ENCODE assay signal across 36 cellular contexts in genomic region chr2:120662746-120663145, GRCh38.
"Had no signal": no experiment of that assay in that cellular context is flagged by ENCODE, and none has a peak within 500 bp of the region (broad histone marks: within the 10 kb centered on the region; RNA-seq: fewer than 3 reads in every experiment).

No MANE protein-coding gene starts in this region.

- FAIRE-seq: bronchial epithelial cell, TTC549 had no signal

- H3K27me3 Mint-ChIP-seq: activated CD8-positive, alpha-beta memory T cell treated with anti-CD3 and anti-CD28 coated beads, Interleukin-2, amount 10 ng/mL, durations not matched to agents 7 days and 5 days had no signal

- H3K4me1 Mint-ChIP-seq: activated B cell treated with CpG ODN at 0.5 μM for 24 hours; activated CD4-positive, alpha-beta memory T cell treated with anti-CD3 and anti-CD28 coated beads, Interleukin-2, amount 10 ng/mL, durations not matched to agents 7 days and 5 days; activated CD4-positive, alpha-beta T cell treated with anti-CD3 and anti-CD28 coated beads, Interleukin-2, amount 10 ng/mL, durations not matched to agents 24 days and 14 days; activated CD8-positive, alpha-beta memory T cell treated with anti-CD3 and anti-CD28 coated beads, Interleukin-2, amount 10 ng/mL, durations not matched to agents 7 days and 5 days; activated naive CD4-positive, alpha-beta T cell treated with anti-CD3 and anti-CD28 coated beads, Interleukin-2, amount 10 ng/mL, durations not matched to agents 7 days and 5 days; activated naive CD4-positive, alpha-beta T cell treated with anti-CD3 and anti-CD28 coated beads, Interleukin-2, amount 50 U/mL, for 24 hours; activated naive CD8-positive, alpha-beta T cell treated with anti-CD3 and anti-CD28 coated beads, Interleukin-2, amount 10 ng/mL, durations not matched to agents 7 days and 5 days; activated naive CD8-positive, alpha-beta T cell treated with anti-CD3 and anti-CD28 coated beads, Interleukin-2, amount 50 U/mL, for 24 hours; central memory CD8-positive, alpha-beta T cell had no signal

- DNase-seq: activated B cell treated with CpG ODN at 0.5 μM for 24 hours; activated CD4-positive, alpha-beta memory T cell treated with anti-CD3 and anti-CD28 coated beads, Interleukin-2, amount 10 ng/mL, durations not matched to agents 7 days and 5 days; activated CD4-positive, alpha-beta T cell treated with anti-CD3 and anti-CD28 coated beads for 4 hours; activated CD4-positive, alpha-beta T cell treated with anti-CD3 and anti-CD28 coated beads, Interleukin-2, amount 10 ng/mL, durations not matched to agents 24 days and 14 days; activated CD4-positive, alpha-beta T cell treated with anti-CD3 and anti-CD28 coated beads, Interleukin-2, amount 50 U/mL, for 48 hours; activated CD4-positive, CD25-positive, alpha-beta regulatory T cell treated with anti-CD3 and anti-CD28 coated beads, Interleukin-2, amount 50 U/mL, for 72 hours; activated CD8-positive, alpha-beta memory T cell treated with anti-CD3 and anti-CD28 coated beads for 24 hours; activated CD8-positive, alpha-beta memory T cell treated with anti-CD3 and anti-CD28 coated beads, Interleukin-2, amount 10 ng/mL, durations not matched to agents 7 days and 5 days; activated CD8-positive, alpha-beta memory T cell treated with anti-CD3 and anti-CD28 coated beads, Interleukin-2, amount 50 U/mL, for 48 hours; activated CD8-positive, alpha-beta T cell treated with anti-CD3 and anti-CD28 coated beads, Interleukin-2, amount 10 ng/mL, durations not matched to agents 7 days and 5 days; activated effector memory CD4-positive, alpha-beta T cell treated with Interleukin-2 at 50 U/mL for 16 hours; activated gamma-delta T cell; activated naive CD4-positive, alpha-beta T cell treated with anti-CD3 and anti-CD28 coated beads, Interleukin-2, amount 10 ng/mL, durations not matched to agents 7 days and 5 days; activated naive CD4-positive, alpha-beta T cell treated with Interleukin-2 at 50 U/mL for 16 hours; activated naive CD8-positive, alpha-beta T cell treated with anti-CD3 and anti-CD28 coated beads, Interleukin-2, amount 10 ng/mL, durations not matched to agents 7 days and 5 days; activated naive CD8-positive, alpha-beta T cell treated with anti-CD3 and anti-CD28 coated beads, Interleukin-2, amount 50 U/mL, for 24 hours; activated T-cell treated with anti-CD3 and anti-CD28 coated beads, Interleukin-2, amount 50 U/mL, for 24 hours; activated T-cell treated with anti-CD3 and anti-CD28 coated beads, Interleukin-2, amount 50 U/mL, for 48 hours; amygdala; anterior cingulate cortex; caudate nucleus; SW 1271; T-helper 1 cell; T-helper 2 cell; T-helper 9 cell had no signal

- H3K27me3 ChIP-seq: ascending aorta had no signal

- H3K4me3 ChIP-seq: ascending aorta, cardiac muscle cell had no signal

- H3K36me3 Mint-ChIP-seq: activated CD8-positive, alpha-beta memory T cell treated with anti-CD3 and anti-CD28 coated beads, Interleukin-2, amount 10 ng/mL, durations not matched to agents 7 days and 5 days; activated naive CD4-positive, alpha-beta T cell treated with anti-CD3 and anti-CD28 coated beads, Interleukin-2, amount 10 ng/mL, durations not matched to agents 7 days and 5 days; activated naive CD4-positive, alpha-beta T cell treated with anti-CD3 and anti-CD28 coated beads, Interleukin-2, amount 50 U/mL, for 24 hours; activated naive CD8-positive, alpha-beta T cell treated with anti-CD3 and anti-CD28 coated beads, Interleukin-2, amount 10 ng/mL, durations not matched to agents 7 days and 5 days had no signal

- H3K4me3 Mint-ChIP-seq: activated B cell treated with CpG ODN at 0.5 μM for 24 hours; activated CD4-positive, alpha-beta memory T cell treated with anti-CD3 and anti-CD28 coated beads, Interleukin-2, amount 10 ng/mL, durations not matched to agents 7 days and 5 days; activated CD4-positive, alpha-beta T cell treated with anti-CD3 and anti-CD28 coated beads, Interleukin-2, amount 10 ng/mL, durations not matched to agents 24 days and 14 days; activated CD8-positive, alpha-beta memory T cell treated with anti-CD3 and anti-CD28 coated beads, Interleukin-2, amount 10 ng/mL, durations not matched to agents 7 days and 5 days; activated CD8-positive, alpha-beta T cell treated with anti-CD3 and anti-CD28 coated beads, Interleukin-2, amount 10 ng/mL, durations not matched to agents 7 days and 5 days; activated naive CD4-positive, alpha-beta T cell treated with anti-CD3 and anti-CD28 coated beads, Interleukin-2, amount 10 ng/mL, durations not matched to agents 7 days and 5 days; activated naive CD4-positive, alpha-beta T cell treated with anti-CD3 and anti-CD28 coated beads, Interleukin-2, amount 50 U/mL, for 24 hours; activated naive CD8-positive, alpha-beta T cell; activated naive CD8-positive, alpha-beta T cell treated with anti-CD3 and anti-CD28 coated beads, Interleukin-2, amount 10 ng/mL, durations not matched to agents 7 days and 5 days; activated naive CD8-positive, alpha-beta T cell treated with anti-CD3 and anti-CD28 coated beads, Interleukin-2, amount 50 U/mL, for 24 hours; activated T-cell treated with anti-CD3 and anti-CD28 coated beads, Interleukin-2, amount 50 U/mL, for 24 hours; central memory CD8-positive, alpha-beta T cell; T-helper 1 cell treated with Interleukin-12 subunit alpha and Interleukin-12 subunit beta and Interleukin-4 antibody, amounts not matched to agents 30 μg/mL and 1 μg/mL, for 36 hours; T-helper 2 cell treated with Interferon-gamma antibody and Interleukin-4, amounts not matched to agents 5 μg/mL and 100 μg/mL, for 36 hours had no signal

- H3K36me3 ChIP-seq: ascending aorta, cardiac muscle cell had no signal

- H3K4me1 ChIP-seq: ascending aorta had no signal

- H3K27ac Mint-ChIP-seq: activated B cell treated with CpG ODN at 0.5 μM for 24 hours; activated CD4-positive, alpha-beta memory T cell treated with anti-CD3 and anti-CD28 coated beads, Interleukin-2, amount 10 ng/mL, durations not matched to agents 7 days and 5 days; activated CD4-positive, alpha-beta T cell treated with anti-CD3 and anti-CD28 coated beads, Interleukin-2, amount 10 ng/mL, durations not matched to agents 24 days and 14 days; activated CD8-positive, alpha-beta memory T cell treated with anti-CD3 and anti-CD28 coated beads, Interleukin-2, amount 10 ng/mL, durations not matched to agents 7 days and 5 days; activated CD8-positive, alpha-beta T cell treated with anti-CD3 and anti-CD28 coated beads, Interleukin-2, amount 10 ng/mL, durations not matched to agents 7 days and 5 days; activated naive CD4-positive, alpha-beta T cell treated with anti-CD3 and anti-CD28 coated beads, Interleukin-2, amount 10 ng/mL, durations not matched to agents 7 days and 5 days; activated naive CD4-positive, alpha-beta T cell treated with anti-CD3 and anti-CD28 coated beads, Interleukin-2, amount 50 U/mL, for 24 hours; activated naive CD8-positive, alpha-beta T cell; activated naive CD8-positive, alpha-beta T cell treated with anti-CD3 and anti-CD28 coated beads, Interleukin-2, amount 10 ng/mL, durations not matched to agents 7 days and 5 days; activated naive CD8-positive, alpha-beta T cell treated with anti-CD3 and anti-CD28 coated beads, Interleukin-2, amount 50 U/mL, for 24 hours; activated T-cell treated with anti-CD3 and anti-CD28 coated beads, Interleukin-2, amount 50 U/mL, for 24 hours; activated T-helper 2 cell treated with anti-CD3 and anti-CD28 coated beads, Interferon-gamma antibody, Interleukin-2, Interleukin-4, amounts not matched to agents 10 μg/mL and 5 μg/mL and 100 μg/mL, durations not matched to agents 14 hours and 24 hours and 36 hours; T-helper 1 cell treated with Interleukin-12 subunit alpha and Interleukin-12 subunit beta and Interleukin-4 antibody, amounts not matched to agents 30 μg/mL and 1 μg/mL, for 36 hours; T-helper 2 cell treated with Interferon-gamma antibody and Interleukin-4, amounts not matched to agents 5 μg/mL and 100 μg/mL, for 36 hours had no signal

- H3K27ac ChIP-seq: ascending aorta, cardiac muscle cell, VCaP had no signal

- ATAC-seq: activated CD8-positive, alpha-beta memory T cell treated with anti-CD3 and anti-CD28 coated beads, Interleukin-2, amount 10 ng/mL, durations not matched to agents 7 days and 5 days; activated CD8-positive, alpha-beta T cell treated with anti-CD3 and anti-CD28 coated beads, Interleukin-2, amount 10 ng/mL, durations not matched to agents 7 days and 5 days; activated naive CD8-positive, alpha-beta T cell treated with anti-CD3 and anti-CD28 coated beads, Interleukin-2, amount 50 U/mL, for 24 hours had no signal
